ENCODE assay signal across 8 cellular contexts in the genomic region with DNA sequence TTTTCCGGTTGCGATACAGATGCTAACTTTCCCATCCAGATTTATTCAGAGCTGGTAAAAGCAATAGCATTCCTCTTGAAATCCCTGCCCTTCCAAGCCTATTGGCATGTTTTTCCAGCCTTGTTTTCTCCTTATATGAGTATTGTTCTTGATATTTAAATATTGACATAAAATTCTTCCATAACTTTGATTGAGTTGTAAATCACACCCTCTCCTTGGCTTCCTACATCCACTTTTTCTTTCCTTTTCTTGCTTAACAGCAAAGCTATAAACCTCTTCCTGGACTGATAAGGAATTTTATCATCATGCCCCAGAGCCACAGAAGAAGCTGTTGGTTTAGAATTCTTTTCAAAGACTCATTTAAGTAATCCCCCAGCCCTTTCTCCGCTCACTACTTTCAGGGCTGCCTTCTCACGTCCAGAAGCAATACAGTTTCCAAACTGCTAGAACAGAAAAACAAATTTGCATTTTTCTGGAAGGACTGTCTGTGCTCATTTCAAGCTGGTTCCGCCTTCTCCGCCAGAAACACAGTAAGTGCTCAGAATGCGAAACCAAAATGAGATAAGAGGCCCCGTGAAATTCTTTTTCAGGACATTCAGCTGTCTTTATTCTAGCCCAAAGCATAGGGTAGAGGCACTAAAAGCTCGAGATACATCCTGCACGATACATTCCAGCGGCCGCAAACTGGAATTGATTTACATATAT. TPM values are rescaled to one million over a fixed set of nuclear protein-coding genes. Genes with fewer than 3 reads are reported as not detected.
DNase-seq lines count a peak whose midpoint lies in the region; ATAC-seq lines count a peak whose summit lies in the region.

No MANE protein-coding gene starts in this region.

- H3K27me3 ChIP-seq in iPS-15b (ENCODE audit: control insufficient read depth, insufficient read depth, low read length) = no peaks in the 10 kb centered on the region
- peaks cover 0 to 2% of the 10 kb centered on the region in 2 donors for H3K27me3 ChIP-seq in stomach smooth muscle (ENCODE audit: control insufficient read depth in 1 of 2, insufficient read depth in 2 of 2, low read length in 2 of 2)

- H3K36me3 ChIP-seq in iPS-15b (ENCODE audit: control insufficient read depth, insufficient read depth, low read length) (no peaks in the 10 kb centered on the region), stomach smooth muscle (ENCODE audit: control insufficient read depth in 2 of 2, insufficient read depth in 2 of 2, low read length in 2 of 2) (no peaks in the 10 kb centered on the region)

- H3K27ac Mint-ChIP-seq in activated T-helper 17 cell treated with anti-CD3 and anti-CD28 coated beads, Interleukin-2, amount 50 U/mL, for 72 hours = no peak overlapping the region

- peak overlapping the region; percentile 58 for H3K27ac ChIP-seq in stomach smooth muscle (ENCODE audit: low read length)

- H3K9me3 ChIP-seq in iPS-15b (ENCODE audit: control insufficient read depth, insufficient read depth, low read length) (no peaks in the 10 kb centered on the region), stomach smooth muscle (ENCODE audit: control insufficient read depth in 2 of 2, low read length in 2 of 2) (no peaks in the 10 kb centered on the region)

- DNase-seq in NCI-H748 (lab: John Stamatoyannopoulos, UW; ENCODE audit: unreplicated experiment) (peak; percentile 32), NCI-H748 treated with DMSO at 0.1 percent for 48 hours (lab: John Stamatoyannopoulos, UW) (no peak), GDM1 (lab: John Stamatoyannopoulos, UW) (no peak), kidney tubule cell (ENCODE audit: low spot score) (no peak), mesenteric fat pad (ENCODE audit: low spot score) (no peak)

- H3K4me3 ChIP-seq in iPS-15b (ENCODE audit: low read depth, low read length) (peak overlapping the region; percentile 62), stomach smooth muscle (ENCODE audit: low read length in 2 of 2) (peak overlapping the region; percentile 77 to 86)

- ATAC-seq in activated T-helper 17 cell treated with anti-CD3 and anti-CD28 coated beads, Interleukin-2, amount 50 U/mL, for 72 hours (replicated peaks) = no peak

- peaks cover 19% of the 10 kb centered on the region for H3K27me3 Mint-ChIP-seq in activated T-helper 17 cell treated with anti-CD3 and anti-CD28 coated beads, Interleukin-2, amount 50 U/mL, for 72 hours

- H3K36me3 Mint-ChIP-seq in activated T-helper 17 cell treated with anti-CD3 and anti-CD28 coated beads, Interleukin-2, amount 50 U/mL, for 72 hours (ENCODE audit: low read depth) = no peaks in the 10 kb centered on the region

- H3K4me1 ChIP-seq in iPS-15b (ENCODE audit: control insufficient read depth, insufficient read depth, low read length) (peaks cover 18% of the 10 kb centered on the region), stomach smooth muscle (ENCODE audit: control insufficient read depth, insufficient read depth, low read length) (peaks cover 9% of the 10 kb centered on the region)

- H3K4me1 Mint-ChIP-seq in activated T-helper 17 cell treated with anti-CD3 and anti-CD28 coated beads, Interleukin-2, amount 50 U/mL, for 72 hours = no peaks in the 10 kb centered on the region

- H3K9me3 Mint-ChIP-seq in activated T-helper 17 cell treated with anti-CD3 and anti-CD28 coated beads, Interleukin-2, amount 50 U/mL, for 72 hours = no peaks in the 10 kb centered on the region

- peak overlapping the region; percentile 53 for H3K4me3 Mint-ChIP-seq in activated T-helper 17 cell treated with anti-CD3 and anti-CD28 coated beads, Interleukin-2, amount 50 U/mL, for 72 hours

- H3K9ac ChIP-seq in iPS-15b (ENCODE audit: low read depth, low read length) (peak overlapping the region; percentile 48), stomach smooth muscle (ENCODE audit: low read length in 2 of 2) (peak overlapping the region; percentile 68 to 77)

RNA-seq across cellular contexts. Expression of a gene that starts 0.9 kb away (rescaled TPM):
- total RNA-seq in activated T-helper 17 cell treated with anti-CD3 and anti-CD28 coated beads, Interleukin-2, amount 50 U/mL, for 72 hours = 1 to 10 TPM in 1 of 2 donors, under 1 TPM in 1; 0.30 to 1.4 TPM
- 16.6 TPM for total RNA-seq in mesenteric fat pad
